In genomic region chr14:27256805-27257204, GRCh38 we compare ENCODE assay signal across 34 cellular contexts.
"Had no signal": no experiment of that assay in that cellular context is flagged by ENCODE, and none has a peak within 500 bp of the region (broad histone marks: within the 10 kb centered on the region; RNA-seq: fewer than 3 reads in every experiment).

No MANE protein-coding gene starts in this region.

- H3K4me3 ChIP-seq: adrenal gland, ascending aorta, body of pancreas, breast epithelium, cardiac muscle cell had no signal

- DNase-seq: activated effector memory CD4-positive, alpha-beta T cell treated with anti-CD3 and anti-CD28 coated beads, Interleukin-2, amount 50 U/mL, for 16 hours; activated effector memory CD4-positive, alpha-beta T cell treated with Interleukin-2 at 50 U/mL for 16 hours; activated gamma-delta T cell; activated gamma-delta T cell treated with Interleukin-2 at 50 U/mL for 16 hours; activated naive CD4-positive, alpha-beta T cell; activated naive CD4-positive, alpha-beta T cell treated with anti-CD3 and anti-CD28 coated beads for 36 hours; activated naive CD4-positive, alpha-beta T cell treated with anti-CD3 and anti-CD28 coated beads, Interleukin-2, amount 10 ng/mL, durations not matched to agents 7 days and 5 days; activated naive CD4-positive, alpha-beta T cell treated with anti-CD3 and anti-CD28 coated beads, Interleukin-2, amount 50 U/mL, for 16 hours; activated naive CD4-positive, alpha-beta T cell treated with Interleukin-2 at 50 U/mL for 16 hours; activated naive CD8-positive, alpha-beta T cell treated with anti-CD3 and anti-CD28 coated beads for 36 hours; activated naive CD8-positive, alpha-beta T cell treated with anti-CD3 and anti-CD28 coated beads, Interleukin-2, amount 10 ng/mL, durations not matched to agents 7 days and 5 days; activated naive CD8-positive, alpha-beta T cell treated with anti-CD3 and anti-CD28 coated beads, Interleukin-2, amount 50 U/mL, for 24 hours; activated T-cell treated with anti-CD3 and anti-CD28 coated beads, Interleukin-2, amount 50 U/mL, for 1 hour; activated T-cell treated with anti-CD3 and anti-CD28 coated beads, Interleukin-2, amount 50 U/mL, for 24 hours; activated T-cell treated with anti-CD3 and anti-CD28 coated beads, Interleukin-2, amount 50 U/mL, for 4 hours; activated T-cell treated with anti-CD3 and anti-CD28 coated beads, Interleukin-2, amount 50 U/mL, for 48 hours; activated T-cell treated with anti-CD3 and anti-CD28 coated beads, Interleukin-2, amount 50 U/mL, for 72 hours; adrenal gland; amniotic stem cell; amygdala; anterior cingulate cortex; aorta; body of pancreas; brain microvascular endothelial cell; caudate nucleus; central memory CD4-positive, alpha-beta T cell; cerebellar nuclear complex had no signal

- H3K27me3 ChIP-seq: adrenal gland, ascending aorta, body of pancreas, brain microvascular endothelial cell, breast epithelium, cardiac muscle cell had no signal

- H3K9me3 ChIP-seq: adrenal gland, ascending aorta, body of pancreas had no signal

- H3K36me3 ChIP-seq: adrenal gland, ascending aorta, brain microvascular endothelial cell, breast epithelium, cardiac muscle cell had no signal

- H3K4me1 ChIP-seq: adrenal gland, ascending aorta, body of pancreas, breast epithelium had no signal

- ATAC-seq: activated naive CD4-positive, alpha-beta T cell treated with anti-CD3 and anti-CD28 coated beads, Interleukin-2, amount 50 U/mL, for 72 hours; activated naive CD8-positive, alpha-beta T cell treated with anti-CD3 and anti-CD28 coated beads, Interleukin-2, amount 50 U/mL, for 24 hours; activated T-cell treated with anti-CD3 and anti-CD28 coated beads, Interleukin-2, amount 50 U/mL, for 4 hours; activated T-cell treated with anti-CD3 and anti-CD28 coated beads, Interleukin-2, amount 50 U/mL, for 72 hours; activated T-helper 17 cell treated with anti-CD3 and anti-CD28 coated beads, Interleukin-2, amount 50 U/mL, for 72 hours; body of pancreas had no signal

- H3K27ac ChIP-seq: adrenal gland, ascending aorta, body of pancreas, brain microvascular endothelial cell, breast epithelium, cardiac muscle cell had no signal

- FAIRE-seq: astrocyte, bronchial epithelial cell had no signal
